ENCODE assay signal across 16 cellular contexts in the genomic region with DNA sequence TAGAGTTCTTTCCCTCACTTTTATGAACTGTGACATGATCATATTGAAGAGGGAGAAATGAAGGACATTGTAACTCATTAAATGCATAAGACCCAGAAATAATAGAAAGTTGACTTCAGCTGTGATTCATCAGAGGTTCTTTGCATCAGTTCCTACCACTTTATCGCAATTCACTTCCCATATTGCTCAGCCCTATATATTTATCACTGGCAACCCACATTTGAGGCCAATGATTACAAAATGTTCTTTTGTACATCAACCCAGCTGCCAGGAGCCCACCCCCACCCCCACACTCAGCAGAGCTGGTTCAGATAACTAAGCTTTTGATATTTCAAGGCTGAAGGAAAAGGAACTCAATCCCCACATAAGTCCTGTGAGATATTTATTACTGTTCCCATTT. TPM values are rescaled to one million over a fixed set of nuclear protein-coding genes. Genes with fewer than 3 reads are reported as not detected.
DNase-seq lines count a peak whose midpoint lies in the region; ATAC-seq, FAIRE-seq and TF ChIP-seq lines count a peak whose summit lies in the region.
"Had no signal": no experiment of that assay in that cellular context is flagged by ENCODE, and none has a peak within 500 bp of the region (broad histone marks: within the 10 kb centered on the region; RNA-seq: fewer than 3 reads in every experiment).

No MANE protein-coding gene starts in this region.

- H3K4me2 ChIP-seq in astrocyte (ENCODE audit: low read length) = no peak overlapping the region
- H3K4me2 ChIP-seq in hepatocyte = no peak overlapping the region

- no peak overlapping the region for H3K27ac Mint-ChIP-seq in astrocyte (ENCODE audit: unreplicated experiment)
- H3K27ac Mint-ChIP-seq in natural killer cell treated with Interleukin-12 subunit alpha and Interleukin-12 subunit beta and Interleukin-15 and Interleukin-18, amount 100 ng/mL, for 72 hours = peak overlapping the region in 1 of 2 donors; percentile 43
- H3K27ac Mint-ChIP-seq: WTC11 had no signal

- H3K4me1 Mint-ChIP-seq in astrocyte (ENCODE audit: low read depth, unreplicated experiment) = peaks cover 8% of the 10 kb centered on the region
- peaks cover 9 to 13% of the 10 kb centered on the region in 2 donors for H3K4me1 Mint-ChIP-seq in natural killer cell treated with Interleukin-12 subunit alpha and Interleukin-12 subunit beta and Interleukin-15 and Interleukin-18, amount 100 ng/mL, for 72 hours (ENCODE audit: low read depth in 2 of 2)
- H3K4me1 Mint-ChIP-seq: WTC11 had no signal

- no peaks in the 10 kb centered on the region for H3K9me3 ChIP-seq in astrocyte (ENCODE audit: insufficient read depth, low read depth, low read length)
- no peaks in the 10 kb centered on the region for H3K9me3 ChIP-seq in small intestine (ENCODE audit: control insufficient read depth, low read depth)
- no peaks in the 10 kb centered on the region for H3K9me3 ChIP-seq in hepatocyte (ENCODE audit: low read depth)
- H3K9me3 ChIP-seq: SJSA1, vagina had no signal

- H3K4me3 ChIP-seq in astrocyte (ENCODE audit: insufficient read depth, low read depth, low read length) (no peak overlapping the region), small intestine (ENCODE audit: low read depth in 1 of 2, low read length in 2 of 2) (no peak overlapping the region), hepatocyte (no peak overlapping the region)
- H3K4me3 ChIP-seq: SJSA1, vagina had no signal

- no peaks in the 10 kb centered on the region for H3K79me2 ChIP-seq in astrocyte (ENCODE audit: insufficient read depth, low read length)
- H3K79me2 ChIP-seq in hepatocyte = no peaks in the 10 kb centered on the region

- WGBS in small intestine, 3 donors = 60 to 90% (median 64%) methylated on average over 1 of the region's 1 CpG
- WGBS in hepatocyte (ENCODE audit: low lambda C conversion rate, missing lambda C conversion rate) = 89% methylated on average over 1 of the region's 1 CpG

- peaks cover 2% of the 10 kb centered on the region for H3K27me3 ChIP-seq in astrocyte (ENCODE audit: insufficient read depth, low read length)
- no peaks in the 10 kb centered on the region for H3K27me3 ChIP-seq in small intestine (ENCODE audit: control insufficient read depth in 2 of 2, insufficient read depth in 2 of 2, low read length in 2 of 2)
- no peaks in the 10 kb centered on the region for H3K27me3 ChIP-seq in hepatocyte
- H3K27me3 ChIP-seq: SJSA1, vagina had no signal

- H3K4me1 ChIP-seq in astrocyte (ENCODE audit: insufficient read depth, low read length) (no peaks in the 10 kb centered on the region), small intestine (ENCODE audit: control insufficient read depth in 2 of 2, insufficient read depth in 1 of 2, low read depth in 1 of 2, low read length in 1 of 2) (no peaks in the 10 kb centered on the region), hepatocyte (ENCODE audit: insufficient read depth) (no peaks in the 10 kb centered on the region)
- H3K4me1 ChIP-seq: SJSA1, vagina had no signal

- H2AFZ ChIP-seq in astrocyte (ENCODE audit: low read depth, low read length) (no peak overlapping the region), hepatocyte (no peak overlapping the region)

- no peak overlapping the region for H3K27ac ChIP-seq in astrocyte (ENCODE audit: low read depth, low read length)
- H3K27ac ChIP-seq in small intestine (ENCODE audit: low read depth in 1 of 2, low read length in 1 of 2) = no peak overlapping the region
- H3K27ac ChIP-seq in hepatocyte = no peak overlapping the region
- H3K27ac ChIP-seq: SJSA1, vagina had no signal

- H4K20me1 ChIP-seq in astrocyte (ENCODE audit: insufficient read depth, low read length) (no peaks in the 10 kb centered on the region), hepatocyte (ENCODE audit: insufficient read depth, poor library complexity, severe bottlenecking) (no peaks in the 10 kb centered on the region)

- no peaks in the 10 kb centered on the region for H3K36me3 ChIP-seq in astrocyte (ENCODE audit: insufficient read depth, low read length)
- no peaks in the 10 kb centered on the region for H3K36me3 ChIP-seq in small intestine (ENCODE audit: control insufficient read depth in 2 of 2, insufficient read depth in 2 of 2, low read length in 2 of 2)
- H3K36me3 ChIP-seq in hepatocyte (replicated peaks; ENCODE audit: insufficient read depth, low read depth) = no peaks in the 10 kb centered on the region
- H3K36me3 ChIP-seq: SJSA1, vagina had no signal

- H3K9ac ChIP-seq in astrocyte (ENCODE audit: low read length) = no peak overlapping the region

- DNase-seq in GF-D8 (lab: John Stamatoyannopoulos, UW) (peak; percentile 80), NCI-H226 (peak; percentile 26), astrocyte (ENCODE audit: low read depth) (peak; percentile 23), small intestine (no peak), hepatocyte (ENCODE audit: low spot score) (no peak)
- DNase-seq in natural killer cell treated with Interleukin-12 subunit alpha and Interleukin-12 subunit beta and Interleukin-15 and Interleukin-18, amount 100 ng/mL, for 72 hours (ENCODE audit: low spot score) = no peak
- DNase-seq: activated T-cell treated with anti-CD3 and anti-CD28 coated beads for 4 hours; DMS79 treated with DMSO at 0.1 percent for 48 hours; NCI-H1694 treated with DMSO at 0.1 percent for 48 hours; stimulated activated CD4-positive, alpha-beta T cell treated with anti-CD3 and anti-CD28 coated beads, Interleukin-4, amount 100 ng/mL, for 1 hour had no signal

- TF ChIP-seq CTCF in astrocyte (IDR thresholded peaks at IDR 0.05; ENCODE audit: insufficient read depth, low read depth, low read length) (no peak), hepatocyte (IDR thresholded peaks at IDR 0.05; ENCODE audit: poor library complexity) (no peak)

- H3K36me3 Mint-ChIP-seq in astrocyte (ENCODE audit: low read depth, unreplicated experiment) = no peaks in the 10 kb centered on the region
- H3K36me3 Mint-ChIP-seq in natural killer cell treated with Interleukin-12 subunit alpha and Interleukin-12 subunit beta and Interleukin-15 and Interleukin-18, amount 100 ng/mL, for 72 hours = no peaks in the 10 kb centered on the region
- H3K36me3 Mint-ChIP-seq: WTC11 had no signal

- H3K27me3 Mint-ChIP-seq in astrocyte (ENCODE audit: low read depth, unreplicated experiment) = no peaks in the 10 kb centered on the region
- H3K27me3 Mint-ChIP-seq in natural killer cell treated with Interleukin-12 subunit alpha and Interleukin-12 subunit beta and Interleukin-15 and Interleukin-18, amount 100 ng/mL, for 72 hours = peaks cover 0 to 5% of the 10 kb centered on the region in 2 donors

- H3K4me3 Mint-ChIP-seq in astrocyte (ENCODE audit: unreplicated experiment) = no peak overlapping the region
- H3K4me3 Mint-ChIP-seq in natural killer cell treated with Interleukin-12 subunit alpha and Interleukin-12 subunit beta and Interleukin-15 and Interleukin-18, amount 100 ng/mL, for 72 hours = peak overlapping the region; percentile 4
- H3K4me3 Mint-ChIP-seq: WTC11 had no signal

- FAIRE-seq in astrocyte (lab: Jason Lieb, UNC) (no peak), small intestine (lab: Jason Lieb, UNC) (no peak)
- FAIRE-seq: keratinocyte had no signal

- H3K9me3 Mint-ChIP-seq in astrocyte (ENCODE audit: unreplicated experiment) = no peaks in the 10 kb centered on the region
- H3K9me3 Mint-ChIP-seq in natural killer cell treated with Interleukin-12 subunit alpha and Interleukin-12 subunit beta and Interleukin-15 and Interleukin-18, amount 100 ng/mL, for 72 hours = no peaks in the 10 kb centered on the region
- H3K9me3 Mint-ChIP-seq: WTC11 had no signal

- no peaks in the 10 kb centered on the region for H3K9me2 ChIP-seq in hepatocyte (replicated peaks; ENCODE audit: insufficient read depth)

- peak; percentile 64 to 75 for ATAC-seq in natural killer cell treated with Interleukin-12 subunit alpha and Interleukin-12 subunit beta and Interleukin-15 and Interleukin-18, amount 100 ng/mL, for 72 hours
- ATAC-seq in HG02938 (IDR thresholded peaks at IDR 0.05; ENCODE audit: unreplicated experiment) (no peak), GM21723 (IDR thresholded peaks at IDR 0.05; ENCODE audit: unreplicated experiment) (no peak)
- ATAC-seq: WTC11 had no signal

RNA-seq across cellular contexts. Expression of a gene that starts 51.2 kb away (rescaled TPM):
- 29.7 and 39.2 TPM in 2 replicates for total RNA-seq in astrocyte
- total RNA-seq in natural killer cell treated with Interleukin-12 subunit alpha and Interleukin-12 subunit beta and Interleukin-15 and Interleukin-18, amount 100 ng/mL, for 72 hours = 100 to 1,000 TPM; 147 to 219 TPM
- polyA plus RNA-seq in small intestine = 10 to 100 TPM; 19.5 to 66.4 (median 24.4) TPM
- total RNA-seq in hepatocyte = 112 and 115 TPM in 2 replicates
- 22.4 and 28.1 TPM in 2 replicates for polyA plus RNA-seq in hepatocyte

Comparison
In these comparisons a context has a peak if more than half of its experiments do, and no peak if none do; other contexts are left out.
1. DNase-seq: peak in GF-D8 (single experiment), NCI-H226 (single experiment) and astrocyte (single experiment); none in natural killer cell treated with Interleukin-12 subunit alpha and Interleukin-12 subunit beta and Interleukin-15 and Interleukin-18, amount 100 ng/mL, for 72 hours (single experiment), small intestine (single experiment) and hepatocyte (single experiment).
2. ATAC-seq: peak in natural killer cell treated with Interleukin-12 subunit alpha and Interleukin-12 subunit beta and Interleukin-15 and Interleukin-18, amount 100 ng/mL, for 72 hours (2 of 2); none in HG02938 (single experiment) and GM21723 (single experiment).